In the genomic region with DNA sequence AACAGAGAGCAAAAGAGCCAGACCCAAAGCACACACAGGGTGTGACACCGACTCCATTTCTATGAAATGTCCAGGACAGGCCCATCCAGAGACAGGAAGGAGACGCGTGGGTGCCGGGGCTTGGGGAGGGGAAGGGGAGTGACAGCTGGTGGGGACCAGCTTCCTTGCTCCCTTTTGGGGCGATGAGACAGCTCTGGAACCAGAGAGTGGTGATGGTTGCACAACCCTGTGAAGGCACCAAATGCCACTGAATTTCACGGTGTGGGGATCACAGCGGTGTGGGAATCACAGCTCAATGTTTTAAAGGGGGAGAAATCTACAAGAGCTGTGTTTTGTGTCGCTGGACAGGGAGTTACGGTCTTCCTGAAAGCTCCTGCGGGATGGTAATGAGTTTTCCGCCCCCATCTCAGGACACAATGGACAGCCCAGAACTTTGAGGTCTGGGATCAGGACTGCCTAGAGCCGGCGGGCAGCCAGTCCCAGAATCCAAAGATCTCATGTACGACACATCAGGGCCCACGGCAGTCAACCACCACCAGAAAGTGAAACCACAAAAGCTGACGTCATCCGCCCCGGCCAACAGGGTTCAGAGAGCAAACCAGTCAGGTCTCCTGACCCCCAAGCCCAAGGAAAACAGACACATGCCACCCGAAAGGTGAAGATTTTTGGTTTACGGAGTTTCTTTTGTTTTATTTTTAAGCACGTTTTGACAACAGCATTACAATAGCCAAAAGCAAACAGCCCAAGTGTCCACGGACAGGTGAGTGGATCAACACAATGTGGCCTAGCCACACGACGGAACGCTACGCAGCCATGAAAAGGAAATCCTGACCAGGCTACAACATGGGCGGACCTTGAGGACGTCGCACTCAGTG, we compare ENCODE assay signal across 8 cellular contexts. TPM values are rescaled to one million over a fixed set of nuclear protein-coding genes. Genes with fewer than 3 reads are reported as not detected.
DNase-seq lines count a peak whose midpoint lies in the region; ATAC-seq and TF ChIP-seq lines count a peak whose summit lies in the region.

No MANE protein-coding gene starts in this region.

- peak overlapping the region; percentile 15 for H3K4me3 ChIP-seq in ACC112 (ENCODE audit: low read depth, low read length)
- H3K4me3 ChIP-seq in Peyer's patch = peak overlapping the region in 3 of 4 donors; percentile 8 to 25 (median 14)
- H3K4me3 ChIP-seq in left ventricle myocardium inferior = peak overlapping the region; percentile 56

- no peaks in the 10 kb centered on the region for H3K27me3 Mint-ChIP-seq in activated naive CD4-positive, alpha-beta T cell treated with anti-CD3 and anti-CD28 coated beads, Interleukin-2, amount 50 U/mL, for 24 hours

- ATAC-seq in GM19351 (IDR thresholded peaks at IDR 0.05; ENCODE audit: unreplicated experiment) = no peak

- H3K4me3 Mint-ChIP-seq in activated naive CD4-positive, alpha-beta T cell treated with anti-CD3 and anti-CD28 coated beads, Interleukin-2, amount 50 U/mL, for 24 hours = peak overlapping the region; percentile 89

- TF ChIP-seq POLR2A in Peyer's patch (IDR thresholded peaks at IDR 0.05) = no peak

- H3K27ac ChIP-seq in ACC112 (ENCODE audit: low read depth, low read length) = peak overlapping the region; percentile 69
- peak overlapping the region; percentile 64 to 84 (median 74) for H3K27ac ChIP-seq in Peyer's patch
- peak overlapping the region; percentile 98 for H3K27ac ChIP-seq in left ventricle myocardium inferior (replicated peaks)

- no peaks in the 10 kb centered on the region for H3K27me3 ChIP-seq in ACC112 (ENCODE audit: insufficient read depth, low read length)
- no peaks in the 10 kb centered on the region for H3K27me3 ChIP-seq in Peyer's patch
- H3K27me3 ChIP-seq in left ventricle myocardium inferior (ENCODE audit: low read depth) = no peaks in the 10 kb centered on the region

- H3K27ac Mint-ChIP-seq in activated naive CD4-positive, alpha-beta T cell treated with anti-CD3 and anti-CD28 coated beads, Interleukin-2, amount 50 U/mL, for 24 hours = peak overlapping the region; percentile 95

- H3K36me3 Mint-ChIP-seq in activated naive CD4-positive, alpha-beta T cell treated with anti-CD3 and anti-CD28 coated beads, Interleukin-2, amount 50 U/mL, for 24 hours = peaks cover 2% of the 10 kb centered on the region

- no peak overlapping the region for H2AFZ ChIP-seq in ACC112 (ENCODE audit: low read length, unreplicated experiment)

- no peaks in the 10 kb centered on the region for H3K9me3 Mint-ChIP-seq in activated naive CD4-positive, alpha-beta T cell treated with anti-CD3 and anti-CD28 coated beads, Interleukin-2, amount 50 U/mL, for 24 hours

- peaks cover 43% of the 10 kb centered on the region for H3K4me1 Mint-ChIP-seq in activated naive CD4-positive, alpha-beta T cell treated with anti-CD3 and anti-CD28 coated beads, Interleukin-2, amount 50 U/mL, for 24 hours

- intact Hi-C loops in left ventricle myocardium inferior (cut with micrococcal nuclease) = no loop called here

- no peaks in the 10 kb centered on the region for H3K36me3 ChIP-seq in ACC112 (ENCODE audit: insufficient read depth, low read length)
- no peaks in the 10 kb centered on the region for H3K36me3 ChIP-seq in Peyer's patch
- H3K36me3 ChIP-seq in left ventricle myocardium inferior = no peaks in the 10 kb centered on the region

- H3K4me1 ChIP-seq in ACC112 (ENCODE audit: control insufficient read depth, insufficient read depth, low read length, unreplicated experiment) (peaks cover 10% of the 10 kb centered on the region), Peyer's patch (peaks cover 0 to 17% (median 7%) of the 10 kb centered on the region in 4 donors), left ventricle myocardium inferior (peaks cover 89% of the 10 kb centered on the region)

- H3K9me3 ChIP-seq in Peyer's patch (no peaks in the 10 kb centered on the region), left ventricle myocardium inferior (replicated peaks) (no peaks in the 10 kb centered on the region)

- peaks cover 83% of the 10 kb centered on the region for H3K79me2 ChIP-seq in ACC112 (ENCODE audit: control insufficient read depth, insufficient read depth, low read length, unreplicated experiment)

- DNase-seq in Peyer's patch (peak; percentile 65 to 90 (median 75)), left ventricle myocardium inferior (peak; percentile 71), NCI-H748 treated with DMSO at 0.1 percent for 48 hours (lab: John Stamatoyannopoulos, UW) (no peak), NCI-H2196 treated with DMSO at 0.1 percent for 48 hours (lab: John Stamatoyannopoulos, UW; ENCODE audit: unreplicated experiment) (no peak)
- peak; percentile 34 to 70 (median 48) for DNase-seq in stimulated activated CD4-positive, alpha-beta T cell treated with anti-CD3 and anti-CD28 coated beads, Interleukin-1b, Interleukin-23, amount 100 ng/mL, for 24 hours (ENCODE audit: low read depth in 4 of 4, low spot score in 1 of 4)

- no peak for TF ChIP-seq CTCF in Peyer's patch (IDR thresholded peaks at IDR 0.05)
- TF ChIP-seq CTCF in left ventricle myocardium inferior (IDR thresholded peaks at IDR 0.05; ENCODE audit: borderline replicate concordance) = no peak

RNA-seq across cellular contexts. Expression of a gene that starts 7.3 kb away (rescaled TPM):
- total RNA-seq in Peyer's patch (10 to 100 TPM; 26.4 to 62.5 (median 45.7) TPM), left ventricle myocardium inferior (72.6 TPM)

RNA-seq across cellular contexts. Expression of a gene that starts 9.5 kb away (rescaled TPM):
- total RNA-seq in Peyer's patch = 100 to 1,000 TPM in 1 of 4 donors, 10 to 100 TPM in 3; 24.3 to 142 (median 49.5) TPM
- 60.9 TPM for total RNA-seq in left ventricle myocardium inferior

RNA-seq across cellular contexts. Expression of a gene that starts 36.0 kb away (rescaled TPM):
- total RNA-seq in Peyer's patch = 10 to 100 TPM; 22.1 to 29.7 (median 26.0) TPM
- total RNA-seq in left ventricle myocardium inferior = 22.6 TPM

RNA-seq across cellular contexts. Expression of a gene that starts 43.9 kb away (rescaled TPM):
- total RNA-seq in Peyer's patch (10 to 100 TPM in 1 of 4 donors, 1 to 10 TPM in 3; 2.5 to 15.4 (median 6.7) TPM), left ventricle myocardium inferior (4.2 TPM)

RNA-seq across cellular contexts. Expression of a gene that starts 54.6 kb away (rescaled TPM):
- total RNA-seq in Peyer's patch (10 to 100 TPM in 1 of 4 donors, 1 to 10 TPM in 2, under 1 TPM in 1; 0.18 to 23.1 (median 1.4) TPM), left ventricle myocardium inferior (195 TPM)

Comparison
In these comparisons a context has a peak if more than half of its experiments do, and no peak if none do; other contexts are left out.
1. DNase-seq: peak in Peyer's patch (3 of 3), left ventricle myocardium inferior (single experiment) and stimulated activated CD4-positive, alpha-beta T cell treated with anti-CD3 and anti-CD28 coated beads, Interleukin-1b, Interleukin-23, amount 100 ng/mL, for 24 hours (4 of 4); none in NCI-H748 treated with DMSO at 0.1 percent for 48 hours (single experiment) and NCI-H2196 treated with DMSO at 0.1 percent for 48 hours (single experiment).
2. Peak in every context shown above with its lines, with median percentiles within 50 percentile points of each other: H3K27ac ChIP-seq and H3K4me3 ChIP-seq.